ENCODE assay signal across 8 cellular contexts in genomic region chr2:171922230-171923022, GRCh38.
DNase-seq lines count a peak whose midpoint lies in the region; ATAC-seq lines count a peak whose summit lies in the region.

A gene with protein sequence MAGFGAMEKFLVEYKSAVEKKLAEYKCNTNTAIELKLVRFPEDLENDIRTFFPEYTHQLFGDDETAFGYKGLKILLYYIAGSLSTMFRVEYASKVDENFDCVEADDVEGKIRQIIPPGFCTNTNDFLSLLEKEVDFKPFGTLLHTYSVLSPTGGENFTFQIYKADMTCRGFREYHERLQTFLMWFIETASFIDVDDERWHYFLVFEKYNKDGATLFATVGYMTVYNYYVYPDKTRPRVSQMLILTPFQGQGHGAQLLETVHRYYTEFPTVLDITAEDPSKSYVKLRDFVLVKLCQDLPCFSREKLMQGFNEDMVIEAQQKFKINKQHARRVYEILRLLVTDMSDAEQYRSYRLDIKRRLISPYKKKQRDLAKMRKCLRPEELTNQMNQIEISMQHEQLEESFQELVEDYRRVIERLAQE (plus strand): TSS chr2:171922461. CDS start chr2:171922501, 40 bp downstream.

- H3K27me3 ChIP-seq in BLaER1 treated with 17β-estradiol and CSF1 and Interleukin-3, amounts not matched to agents 10 nM and 100 nM: no peaks in the 10 kb centered on the region

- peaks cover 18 to 34% (median 24%) of the 10 kb centered on the region in 11 experiments; a peak in 21 of 22 replicates for H3K36me3 ChIP-seq in BLaER1 treated with 17β-estradiol and CSF1 and Interleukin-3, amounts not matched to agents 10 nM and 100 nM

- peak; percentile 98 for DNase-seq in NCI-H748 (lab: John Stamatoyannopoulos, UW; ENCODE audit: unreplicated experiment)
- DNase-seq in activated CD4-positive, alpha-beta T cell treated with anti-CD3 and anti-CD28 coated beads, Interleukin-2, amount 50 U/mL, for 1 hour: peak; percentile 97
- peak; percentile 99 for DNase-seq in dedifferentiated amniotic fluid mesenchymal stem cell (ENCODE audit: extremely low spot score)
- DNase-seq in left kidney (ENCODE audit: low read depth, low spot score): peak; percentile 99
- DNase-seq in stimulated activated CD4-positive, alpha-beta T cell treated with anti-CD3 and anti-CD28 coated beads, Interleukin-2, amount 100 ng/mL, for 24 hours: peak; percentile 98 to 99

- ATAC-seq in GM19351 (IDR thresholded peaks at IDR 0.05; ENCODE audit: unreplicated experiment) (peak; percentile 98), HG03521 (IDR thresholded peaks at IDR 0.05; ENCODE audit: unreplicated experiment) (peak; percentile 98)

- peak within 1 kb of the TSS; percentile 79 to 93 (median 90) for H3K27ac ChIP-seq in BLaER1 treated with 17β-estradiol and CSF1 and Interleukin-3, amounts not matched to agents 10 nM and 100 nM

- H4K20me1 ChIP-seq in BLaER1 treated with 17β-estradiol and CSF1 and Interleukin-3, amounts not matched to agents 10 nM and 100 nM: peaks cover 0 to 10% (median 0%) of the 10 kb centered on the region in 11 experiments; a peak in 3 of 22 replicates

- peak within 1 kb of the TSS; percentile 83 to 97 (median 90) for H3K4me2 ChIP-seq in BLaER1 treated with 17β-estradiol and CSF1 and Interleukin-3, amounts not matched to agents 10 nM and 100 nM

- no peaks in the 10 kb centered on the region for H3K9me3 ChIP-seq in BLaER1 treated with 17β-estradiol and CSF1 and Interleukin-3, amounts not matched to agents 10 nM and 100 nM (replicated peaks in 1 of 11)

- peaks cover 24 to 34% (median 30%) of the 10 kb centered on the region in 10 experiments for H3K4me1 ChIP-seq in BLaER1 treated with 17β-estradiol and CSF1 and Interleukin-3, amounts not matched to agents 10 nM and 100 nM

- peak within 1 kb of the TSS; percentile 74 to 95 (median 88) for H3K4me3 ChIP-seq in BLaER1 treated with 17β-estradiol and CSF1 and Interleukin-3, amounts not matched to agents 10 nM and 100 nM

- peak within 1 kb of the TSS; percentile 88 to 93 (median 92) for H3K9ac ChIP-seq in BLaER1 treated with 17β-estradiol and CSF1 and Interleukin-3, amounts not matched to agents 10 nM and 100 nM

Comparison
In these comparisons a context has a peak if more than half of its experiments do, and no peak if none do; other contexts are left out.
1. Peak in every context shown above with its lines: DNase-seq, ATAC-seq, H3K4me3 ChIP-seq and H3K27ac ChIP-seq.